Comparison of ENCODE assay signal across 28 cellular contexts in the genomic region with DNA sequence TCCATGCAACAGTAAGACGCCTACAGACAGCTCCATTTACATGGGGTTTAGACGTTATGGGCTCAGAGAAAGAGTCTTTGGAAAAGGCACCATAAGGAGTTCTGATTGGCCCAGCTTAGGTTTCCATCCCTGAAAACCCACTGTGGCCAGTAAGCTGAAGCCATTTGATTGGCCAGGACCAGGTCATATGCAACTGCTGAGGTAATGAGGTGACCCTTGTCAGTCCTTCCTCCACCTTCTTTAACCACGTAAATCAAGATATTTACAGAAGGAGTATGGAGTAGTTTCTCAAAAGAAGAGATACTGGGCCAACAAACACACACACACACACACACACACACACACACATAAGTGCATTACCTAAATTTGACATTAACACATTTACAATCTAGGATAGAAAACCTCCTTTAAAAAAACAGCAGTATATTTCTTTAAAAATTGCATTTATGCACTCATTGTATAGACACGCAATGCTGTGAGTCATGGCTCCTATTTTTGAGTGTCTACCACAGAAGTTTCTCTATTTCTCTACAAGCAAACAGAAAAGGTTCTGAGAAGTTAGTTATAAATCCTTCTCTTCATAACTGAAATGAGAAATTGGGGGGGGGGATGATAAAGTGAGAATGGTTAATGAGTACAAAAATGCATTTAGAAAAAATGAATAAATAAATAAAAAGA. TPM values are rescaled to one million over a fixed set of nuclear protein-coding genes. Genes with fewer than 3 reads are reported as not detected.
A peak's percentile ranks its signal among the peaks of the same experiment; 100 is the strongest.
DNase-seq lines count a peak whose midpoint lies in the region; ATAC-seq and TF ChIP-seq lines count a peak whose summit lies in the region.
"Had no signal": no experiment of that assay in that cellular context is flagged by ENCODE, and none has a peak within 500 bp of the region (broad histone marks: within the 10 kb centered on the region; RNA-seq: fewer than 3 reads in every experiment).

No MANE protein-coding gene starts in this region.

- no peaks in the 10 kb centered on the region for H3K36me3 ChIP-seq in esophagus muscularis mucosa
- H3K36me3 ChIP-seq: gastrocnemius medialis, neural progenitor cell, uterus had no signal

- DNase-seq in ELR (ENCODE audit: low read depth) (peak; percentile 77), HT1080 (ENCODE audit: low read depth) (peak; percentile 16), foreskin keratinocyte (peak; percentile 27 to 53), esophagus muscularis mucosa (ENCODE audit: extremely low spot score) (no peak), HUDEP-2 (lab: John Stamatoyannopoulos, UW; ENCODE audit: unreplicated experiment in 76 of 76) (no peak)
- no peak for DNase-seq in activated T-helper 1 cell treated with anti-CD3 and anti-CD28 coated beads, Interleukin-12 subunit alpha, Interleukin-12 subunit beta, Interleukin-2, Interleukin-4 antibody, amounts not matched to agents 30 ng/mL and 10 ng/mL and 1 ng/mL, durations not matched to agents 14 hours and 24 hours and 36 hours (ENCODE audit: low spot score)
- no peak for DNase-seq in activated naive CD4-positive, alpha-beta T cell treated with anti-CD3 and anti-CD28 coated beads, Interleukin-2, amount 50 U/mL, for 16 hours
- DNase-seq: activated CD4-positive, alpha-beta T cell treated with anti-CD3 and anti-CD28 coated beads, Interleukin-2, amount 50 U/mL, for 4 hours; activated CD8-positive, alpha-beta memory T cell treated with anti-CD3 and anti-CD28 coated beads, Interleukin-2, amount 50 U/mL, for 4 hours; activated gamma-delta T cell treated with Interleukin-2 at 50 U/mL for 16 hours; caudate nucleus; CD4-positive, alpha-beta T cell; DMS153; dorsolateral prefrontal cortex; gastrocnemius medialis; GF-D8; NCI-H1048; NCI-H1930; NCI-H2227 treated with DMSO at 0.1 percent for 48 hours; NCI-H748 treated with DMSO at 0.1 percent for 48 hours; SIG-M5; uterus had no signal

- ATAC-seq in foreskin keratinocyte (peak; percentile 70), GM21381 (IDR thresholded peaks at IDR 0.05; ENCODE audit: unreplicated experiment) (no peak)
- ATAC-seq: gastrocnemius medialis; stimulated activated memory B cell treated with anti-CD40 and anti-IgM and Interleukin-4, amounts not matched to agents 10 μg/mL and 1 μg/mL and 100 μg/mL, for 72 hours had no signal

- H3K9me3 ChIP-seq in esophagus muscularis mucosa: no peaks in the 10 kb centered on the region
- H3K9me3 ChIP-seq: gastrocnemius medialis, uterus had no signal

- no peak for TF ChIP-seq EP300 in esophagus muscularis mucosa (IDR thresholded peaks at IDR 0.05)

- no peak overlapping the region for H3K27ac ChIP-seq in foreskin keratinocyte
- H3K27ac ChIP-seq in esophagus muscularis mucosa (replicated peaks in 1 of 4): no peak overlapping the region
- H3K27ac ChIP-seq: dorsolateral prefrontal cortex, gastrocnemius medialis, KMS-11, neural progenitor cell, uterus had no signal

- H3K27ac Mint-ChIP-seq in activated T-helper 1 cell treated with anti-CD3 and anti-CD28 coated beads, Interleukin-12 subunit alpha, Interleukin-12 subunit beta, Interleukin-2, Interleukin-4 antibody, amounts not matched to agents 30 ng/mL and 10 ng/mL and 1 ng/mL, durations not matched to agents 14 hours and 24 hours and 36 hours: peak overlapping the region; percentile 53
- H3K27ac Mint-ChIP-seq: CD4-positive, alpha-beta T cell; neural progenitor cell; progenitor cell of endocrine pancreas; stimulated activated memory B cell treated with anti-CD40 and anti-IgM and Interleukin-4, amounts not matched to agents 10 μg/mL and 1 μg/mL and 100 μg/mL, for 72 hours had no signal

- no peaks in the 10 kb centered on the region for H3K9me3 Mint-ChIP-seq in activated T-helper 1 cell treated with anti-CD3 and anti-CD28 coated beads, Interleukin-12 subunit alpha, Interleukin-12 subunit beta, Interleukin-2, Interleukin-4 antibody, amounts not matched to agents 30 ng/mL and 10 ng/mL and 1 ng/mL, durations not matched to agents 14 hours and 24 hours and 36 hours
- H3K9me3 Mint-ChIP-seq: CD4-positive, alpha-beta T cell; stimulated activated memory B cell treated with anti-CD40 and anti-IgM and Interleukin-4, amounts not matched to agents 10 μg/mL and 1 μg/mL and 100 μg/mL, for 72 hours had no signal

- intact Hi-C loops in activated T-helper 1 cell treated with anti-CD3 and anti-CD28 coated beads, Interleukin-12 subunit alpha, Interleukin-12 subunit beta, Interleukin-2, Interleukin-4 antibody, amounts not matched to agents 30 ng/mL and 10 ng/mL and 1 ng/mL, durations not matched to agents 14 hours and 24 hours and 36 hours (cut with micrococcal nuclease): loop anchor here (1.0 to 2.0 kb wide), 2 partner anchors 16 to 23 kb away; no protein-coding TSS in a partner anchor
- intact Hi-C loops in esophagus muscularis mucosa (cut with DNase I): no loop called here

- H3K4me1 ChIP-seq in foreskin keratinocyte (peaks cover 12% of the 10 kb centered on the region), esophagus muscularis mucosa (peaks cover 0 to 4% (median 0%) of the 10 kb centered on the region in 4 donors)
- H3K4me1 ChIP-seq: gastrocnemius medialis, neural progenitor cell, uterus had no signal

- no peak overlapping the region for H3K4me3 Mint-ChIP-seq in activated T-helper 1 cell treated with anti-CD3 and anti-CD28 coated beads, Interleukin-12 subunit alpha, Interleukin-12 subunit beta, Interleukin-2, Interleukin-4 antibody, amounts not matched to agents 30 ng/mL and 10 ng/mL and 1 ng/mL, durations not matched to agents 14 hours and 24 hours and 36 hours
- H3K4me3 Mint-ChIP-seq: CD4-positive, alpha-beta T cell; neural progenitor cell; stimulated activated memory B cell treated with anti-CD40 and anti-IgM and Interleukin-4, amounts not matched to agents 10 μg/mL and 1 μg/mL and 100 μg/mL, for 72 hours had no signal

- H3K27me3 Mint-ChIP-seq in activated T-helper 1 cell treated with anti-CD3 and anti-CD28 coated beads, Interleukin-12 subunit alpha, Interleukin-12 subunit beta, Interleukin-2, Interleukin-4 antibody, amounts not matched to agents 30 ng/mL and 10 ng/mL and 1 ng/mL, durations not matched to agents 14 hours and 24 hours and 36 hours (ENCODE audit: insufficient read depth): peaks cover 4% of the 10 kb centered on the region
- H3K27me3 Mint-ChIP-seq: progenitor cell of endocrine pancreas; stimulated activated memory B cell treated with anti-CD40 and anti-IgM and Interleukin-4, amounts not matched to agents 10 μg/mL and 1 μg/mL and 100 μg/mL, for 72 hours had no signal

- no peak overlapping the region for H3K4me3 ChIP-seq in esophagus muscularis mucosa
- H3K4me3 ChIP-seq: dorsolateral prefrontal cortex, gastrocnemius medialis, lung, neural progenitor cell, uterus had no signal

- no peaks in the 10 kb centered on the region for H3K27me3 ChIP-seq in foreskin keratinocyte
- no peaks in the 10 kb centered on the region for H3K27me3 ChIP-seq in esophagus muscularis mucosa
- H3K27me3 ChIP-seq: dorsolateral prefrontal cortex, gastrocnemius medialis, neural progenitor cell, uterus had no signal

- WGBS in esophagus muscularis mucosa: 80% methylated on average over 4 of the region's 4 CpGs

- TF ChIP-seq POLR2A in esophagus muscularis mucosa (IDR thresholded peaks at IDR 0.05; ENCODE audit: low read depth): no peak

- H3K36me3 Mint-ChIP-seq in activated T-helper 1 cell treated with anti-CD3 and anti-CD28 coated beads, Interleukin-12 subunit alpha, Interleukin-12 subunit beta, Interleukin-2, Interleukin-4 antibody, amounts not matched to agents 30 ng/mL and 10 ng/mL and 1 ng/mL, durations not matched to agents 14 hours and 24 hours and 36 hours (ENCODE audit: low read depth): no peaks in the 10 kb centered on the region
- H3K36me3 Mint-ChIP-seq: neural progenitor cell; stimulated activated memory B cell treated with anti-CD40 and anti-IgM and Interleukin-4, amounts not matched to agents 10 μg/mL and 1 μg/mL and 100 μg/mL, for 72 hours had no signal

- peaks cover 12% of the 10 kb centered on the region for H3K4me1 Mint-ChIP-seq in activated T-helper 1 cell treated with anti-CD3 and anti-CD28 coated beads, Interleukin-12 subunit alpha, Interleukin-12 subunit beta, Interleukin-2, Interleukin-4 antibody, amounts not matched to agents 30 ng/mL and 10 ng/mL and 1 ng/mL, durations not matched to agents 14 hours and 24 hours and 36 hours (ENCODE audit: low read depth)
- H3K4me1 Mint-ChIP-seq: neural progenitor cell had no signal

- no peak for TF ChIP-seq CTCF in foreskin keratinocyte (conservative IDR thresholded peaks at IDR 0.05)
- TF ChIP-seq CTCF in esophagus muscularis mucosa (IDR thresholded peaks at IDR 0.05): no peak

RNA-seq across cellular contexts. Expression of a gene that starts 16.3 kb away (rescaled TPM):
- 16.1 and 17.8 TPM in 2 replicates for total RNA-seq in HT1080 (2014; rRNA removed; shearing (Covaris generic))
- 19.4 and 19.9 TPM in 2 replicates for polyA plus RNA-seq in HT1080 (2015; cell fraction: cytosol; rRNA removed)
- polyA plus RNA-seq in HT1080 (2015; cell fraction: nucleus; rRNA removed): 23.4 and 24.7 TPM in 2 replicates
- total RNA-seq in activated T-helper 1 cell treated with anti-CD3 and anti-CD28 coated beads, Interleukin-12 subunit alpha, Interleukin-12 subunit beta, Interleukin-2, Interleukin-4 antibody, amounts not matched to agents 30 ng/mL and 10 ng/mL and 1 ng/mL, durations not matched to agents 14 hours and 24 hours and 36 hours: 17.0 and 18.0 TPM in 2 replicates
- total RNA-seq in foreskin keratinocyte (16.4 and 16.5 TPM in 2 replicates), esophagus muscularis mucosa (10 to 100 TPM in 1 of 4 donors, 1 to 10 TPM in 3; 5.4 to 11.5 (median 8.2) TPM)
- 6.9 and 8.2 TPM in 2 replicates for polyA plus RNA-seq in foreskin keratinocyte

Comparison
In these comparisons a context has a peak if more than half of its experiments do, and no peak if none do; other contexts are left out.
1. DNase-seq: peak in ELR (single experiment), HT1080 (single experiment) and foreskin keratinocyte (2 of 2); none in activated T-helper 1 cell treated with anti-CD3 and anti-CD28 coated beads, Interleukin-12 subunit alpha, Interleukin-12 subunit beta, Interleukin-2, Interleukin-4 antibody, amounts not matched to agents 30 ng/mL and 10 ng/mL and 1 ng/mL, durations not matched to agents 14 hours and 24 hours and 36 hours (single experiment), activated naive CD4-positive, alpha-beta T cell treated with anti-CD3 and anti-CD28 coated beads, Interleukin-2, amount 50 U/mL, for 16 hours (single experiment), esophagus muscularis mucosa (single experiment) and HUDEP-2 (0 of 76).